8 cellular contexts compared by ENCODE assay signal in genomic region chr14:67240978-67241415, GRCh38. TPM values are rescaled to one million over a fixed set of nuclear protein-coding genes. Genes with fewer than 3 reads are reported as not detected.
DNase-seq lines count a peak whose midpoint lies in the region; FAIRE-seq lines count a peak whose summit lies in the region.

No MANE protein-coding gene starts in this region.

- H2BK120ac ChIP-seq in neuronal stem cell (ENCODE audit: low read depth, low read length) = no peak overlapping the region

- H4K91ac ChIP-seq in neuronal stem cell (ENCODE audit: low read depth, low read length, poor library complexity) = no peak overlapping the region

- DNase-seq in HAP-1 (ENCODE audit: low spot score in 2 of 2) = peak; percentile 93 to 97
- peak; percentile 94 for DNase-seq in MG63
- DNase-seq in SIG-M5 (lab: John Stamatoyannopoulos, UW) = peak; percentile 54
- peak; percentile 77 to 91 (median 80) for DNase-seq in activated naive CD4-positive, alpha-beta T cell (lab: John Stamatoyannopoulos, UW)
- DNase-seq in frontal cortex (ENCODE audit: low spot score in 2 of 2) = peak; percentile 87 to 90
- peak; percentile 97 for DNase-seq in neuronal stem cell (ENCODE audit: low spot score)

- peak overlapping the region; percentile 98 for H3K23ac ChIP-seq in neuronal stem cell (ENCODE audit: low read depth, low read length, poor library complexity)

- H3K4me2 ChIP-seq in neuronal stem cell (ENCODE audit: insufficient read depth, low read length, poor library complexity, severe bottlenecking) = peak overlapping the region; percentile 63

- no peak overlapping the region for H3K18ac ChIP-seq in neuronal stem cell (ENCODE audit: low read length)

- no peak overlapping the region for H2AK5ac ChIP-seq in neuronal stem cell (ENCODE audit: low read depth, low read length)

- no peaks in the 10 kb centered on the region for H3K27me3 ChIP-seq in HAP-1 (ENCODE audit: low read depth)
- no peaks in the 10 kb centered on the region for H3K27me3 ChIP-seq in MG63
- no peaks in the 10 kb centered on the region for H3K27me3 ChIP-seq in neuronal stem cell (ENCODE audit: control insufficient read depth in 3 of 3, insufficient read depth in 3 of 3, low read depth in 1 of 3, low read length in 3 of 3)
- no peaks in the 10 kb centered on the region for H3K27me3 ChIP-seq in subcutaneous abdominal adipose tissue (ENCODE audit: control insufficient read depth in 5 of 5, insufficient read depth in 4 of 5, low read length in 5 of 5)

- H3K4me1 ChIP-seq in HAP-1 (peaks cover 11% of the 10 kb centered on the region), neuronal stem cell (ENCODE audit: control insufficient read depth in 2 of 2, insufficient read depth in 1 of 2, low read depth in 1 of 2, low read length in 2 of 2) (peaks cover 4% of the 10 kb centered on the region in 2 donors), subcutaneous abdominal adipose tissue (ENCODE audit: control insufficient read depth in 5 of 5, insufficient read depth in 5 of 5, low read length in 5 of 5) (peaks cover 0 to 24% (median 16%) of the 10 kb centered on the region in 5 donors)

- H3K36me3 ChIP-seq in HAP-1 (replicated peaks) (no peaks in the 10 kb centered on the region), MG63 (peaks cover 3% of the 10 kb centered on the region; the same call in 1 of the 2 replicates), neuronal stem cell (replicated peaks in 1 of 2; ENCODE audit: control insufficient read depth in 2 of 2, insufficient read depth in 2 of 2, low read length in 2 of 2) (peaks cover 0 to 2% of the 10 kb centered on the region in 2 donors), subcutaneous abdominal adipose tissue (ENCODE audit: control insufficient read depth in 5 of 5, insufficient read depth in 5 of 5, low read length in 5 of 5) (no peaks in the 10 kb centered on the region)

- no peak overlapping the region for H3K4ac ChIP-seq in neuronal stem cell (ENCODE audit: low read length)

- H2BK15ac ChIP-seq in neuronal stem cell (ENCODE audit: low read length) = no peak overlapping the region

- H3K27ac ChIP-seq in neuronal stem cell (replicated peaks; ENCODE audit: low read length) = peak overlapping the region; percentile 100
- H3K27ac ChIP-seq in subcutaneous abdominal adipose tissue (ENCODE audit: low read depth, low read length) = peak overlapping the region; percentile 94

- in situ Hi-C loops in HAP-1 (cut with MboI; ENCODE audit: low sequenced_read_pairs) = no loop called here

- no CpG with 5 or more reads among the region's 54 CpGs for WGBS in neuronal stem cell (ENCODE audit: extremely low coverage in 2 of 2, insufficient read length in 2 of 2, insufficient replicate concordance in 1 of 2), 2 donors

- no peak overlapping the region for H3K14ac ChIP-seq in neuronal stem cell (ENCODE audit: low read length)

- H2BK12ac ChIP-seq in neuronal stem cell (ENCODE audit: low read length) = no peak overlapping the region

- peak overlapping the region; percentile 99 for H2BK5ac ChIP-seq in neuronal stem cell (ENCODE audit: low read length)

- no peaks in the 10 kb centered on the region for H3K79me1 ChIP-seq in neuronal stem cell (ENCODE audit: low read depth, low read length)

- no peaks in the 10 kb centered on the region for H3K9me3 ChIP-seq in HAP-1
- no peaks in the 10 kb centered on the region for H3K9me3 ChIP-seq in MG63
- H3K9me3 ChIP-seq in neuronal stem cell (replicated peaks in 1 of 2; ENCODE audit: control insufficient read depth in 2 of 2, insufficient read depth in 1 of 2, low read depth in 1 of 2, low read length in 2 of 2) = peaks cover 0 to 19% of the 10 kb centered on the region in 2 donors
- H3K9me3 ChIP-seq in subcutaneous abdominal adipose tissue (ENCODE audit: control insufficient read depth in 5 of 5, low read length in 5 of 5) = no peaks in the 10 kb centered on the region

- peak; percentile 86 for FAIRE-seq in G401.6 (lab: Jason Lieb, UNC)
- no peak for FAIRE-seq in frontal cortex (lab: Jason Lieb, UNC)

- peak overlapping the region; percentile 91 for H2AFZ ChIP-seq in neuronal stem cell (ENCODE audit: low read length)

- peak overlapping the region; percentile 67 for H3K4me3 ChIP-seq in HAP-1
- peak overlapping the region; percentile 90 for H3K4me3 ChIP-seq in MG63
- peak overlapping the region; percentile 61 to 99 for H3K4me3 ChIP-seq in neuronal stem cell (ENCODE audit: low read length in 2 of 2)
- H3K4me3 ChIP-seq in subcutaneous abdominal adipose tissue (ENCODE audit: low read depth in 1 of 5, low read length in 5 of 5) = peak overlapping the region; percentile 81 to 95 (median 91)

- H3K9ac ChIP-seq in neuronal stem cell (ENCODE audit: low read depth, low read length, poor library complexity) (no peak overlapping the region), subcutaneous abdominal adipose tissue (ENCODE audit: low read length in 5 of 5) (peak overlapping the region; percentile 60 to 97 (median 96))

- H4K8ac ChIP-seq in neuronal stem cell (ENCODE audit: low read depth, low read length) = no peak overlapping the region

RNA-seq across cellular contexts. Expression of gene PALS1, which starts 0.2 kb away (rescaled TPM):
- 8.5 and 16.3 TPM in 2 replicates for total RNA-seq in MG63 (2014; rRNA removed; shearing (Covaris generic); ENCODE audit: low replicate concordance)
- 17.9 TPM for total RNA-seq in frontal cortex
- polyA plus RNA-seq in neuronal stem cell (2013, experiment 1 of 2) = 27.0 TPM
- 27.1 TPM for polyA plus RNA-seq in neuronal stem cell (2013, experiment 2 of 2)

RNA-seq across cellular contexts. Expression of gene GARIN2, which starts 51.8 kb away (rescaled TPM):
- not detected in 2 replicates for total RNA-seq in MG63 (2014; rRNA removed; shearing (Covaris generic); ENCODE audit: low replicate concordance)
- 1.2 TPM for total RNA-seq in frontal cortex
- polyA plus RNA-seq in neuronal stem cell (2013, experiment 1 of 2) = 0.49 TPM
- 0.40 TPM for polyA plus RNA-seq in neuronal stem cell (2013, experiment 2 of 2)

Comparison
In these comparisons a context has a peak if more than half of its experiments do, and no peak if none do; other contexts are left out.
1. Peak in every context shown above with its lines: DNase-seq, H3K4me3 ChIP-seq and H3K27ac ChIP-seq.